In genomic region chr1:220169887-220170286, GRCh38 we compare ENCODE assay signal across 1 cellular context.
TF ChIP-seq lines count a peak whose summit lies in the region.

No MANE protein-coding gene starts in this region.

TF ChIP-seq in HEK293, 187 proteins besides CTCF, POLR2A, EP300 and RAD21 (continued from another document):
- 0 out of 2 replicates have a peak, but pooled peaks have one; percentile 51 for TF ChIP-seq ZNF280D (tag by site-specific recombination; IDR thresholded peaks at IDR 0.05)
